ENCODE assay signal across 16 cellular contexts in genomic region chr13:40439928-40440327, GRCh38.
DNase-seq lines count a peak whose midpoint lies in the region; TF ChIP-seq lines count a peak whose summit lies in the region.
"Had no signal": no experiment of that assay in that cellular context is flagged by ENCODE, and none has a peak within 500 bp of the region (broad histone marks: within the 10 kb centered on the region; RNA-seq: fewer than 3 reads in every experiment).

No MANE protein-coding gene starts in this region.

- DNase-seq in esophagus muscularis mucosa (ENCODE audit: extremely low spot score) (no peak), NCI-H69 (lab: John Stamatoyannopoulos, UW) (no peak), pons (ENCODE audit: low spot score) (no peak), SKM-1 treated with dmso at 0.1 percent for 144 hours (lab: John Stamatoyannopoulos, UW; ENCODE audit: unreplicated experiment) (no peak), NCI-H1694 (lab: John Stamatoyannopoulos, UW) (no peak)
- DNase-seq: activated naive CD4-positive, alpha-beta T cell; caudate nucleus; hippocampal formation; NCI-H1436 treated with DMSO at 0.1 percent for 48 hours; NCI-H774; SIG-M5 had no signal

- H3K4me1 ChIP-seq in OCI-LY1 (ENCODE audit: insufficient read depth, low read length, severe bottlenecking) (peaks cover 86% of the 10 kb centered on the region), esophagus muscularis mucosa (peaks cover 44 to 54% (median 51%) of the 10 kb centered on the region in 4 donors), muscle layer of colon (ENCODE audit: insufficient read depth, low read length) (peaks cover 45% of the 10 kb centered on the region), subcutaneous abdominal adipose tissue (ENCODE audit: control insufficient read depth in 5 of 5, insufficient read depth in 5 of 5, low read length in 5 of 5) (peaks cover 18 to 67% (median 60%) of the 10 kb centered on the region in 5 donors)

- intact Hi-C loops in esophagus muscularis mucosa (cut with DNase I), result no loop called here

- no peaks in the 10 kb centered on the region for H3K36me3 ChIP-seq in OCI-LY1 (ENCODE audit: insufficient read depth, low read length)
- H3K36me3 ChIP-seq in esophagus muscularis mucosa, result no peaks in the 10 kb centered on the region
- no peaks in the 10 kb centered on the region for H3K36me3 ChIP-seq in muscle layer of colon (ENCODE audit: insufficient read depth, low read length)
- H3K36me3 ChIP-seq in subcutaneous abdominal adipose tissue (ENCODE audit: control insufficient read depth in 5 of 5, insufficient read depth in 5 of 5, low read length in 5 of 5), result no peaks in the 10 kb centered on the region
- H3K36me3 ChIP-seq: neutrophil had no signal

- H3K4me2 ChIP-seq in OCI-LY1 (ENCODE audit: low read length), result peak overlapping the region; percentile 46; the same call in 1 of the 2 replicates

- H3K9ac ChIP-seq in OCI-LY1 (ENCODE audit: low read length) (peak overlapping the region; percentile 41; the same call in 1 of the 2 replicates), muscle layer of colon (ENCODE audit: low read length) (no peak overlapping the region), subcutaneous abdominal adipose tissue (ENCODE audit: low read length in 5 of 5) (peak overlapping the region in 4 of 5 donors; percentile 28 to 71 (median 52))

- H3K4me3 ChIP-seq in OCI-LY1 (ENCODE audit: low read depth, low read length, poor library complexity, severe bottlenecking) (no peak overlapping the region), esophagus muscularis mucosa (no peak overlapping the region), muscle layer of colon (ENCODE audit: low read depth in 1 of 2, low read length in 2 of 2) (peak overlapping the region in 1 of 2 donors; percentile 35), subcutaneous abdominal adipose tissue (ENCODE audit: low read depth in 1 of 5, low read length in 5 of 5) (peak overlapping the region in 2 of 5 donors; percentile 25 to 38)
- H3K4me3 ChIP-seq: lung had no signal

- no peaks in the 10 kb centered on the region for H3K27me3 ChIP-seq in OCI-LY1 (ENCODE audit: insufficient read depth, low read length)
- H3K27me3 ChIP-seq in esophagus muscularis mucosa, result no peaks in the 10 kb centered on the region
- no peaks in the 10 kb centered on the region for H3K27me3 ChIP-seq in muscle layer of colon (ENCODE audit: control insufficient read depth in 1 of 2, insufficient read depth in 2 of 2, low read length in 2 of 2)
- no peaks in the 10 kb centered on the region for H3K27me3 ChIP-seq in subcutaneous abdominal adipose tissue (ENCODE audit: control insufficient read depth in 5 of 5, insufficient read depth in 4 of 5, low read length in 5 of 5)
- H3K27me3 ChIP-seq: neutrophil had no signal

- no peak for TF ChIP-seq POLR2A in esophagus muscularis mucosa (IDR thresholded peaks at IDR 0.05; ENCODE audit: low read depth)

- no peaks in the 10 kb centered on the region for H4K20me1 ChIP-seq in OCI-LY1 (ENCODE audit: insufficient read depth, low read length)

- no peak for TF ChIP-seq EP300 in esophagus muscularis mucosa (IDR thresholded peaks at IDR 0.05)

- no peak overlapping the region for H2AFZ ChIP-seq in OCI-LY1 (ENCODE audit: low read length)

- H3K79me2 ChIP-seq in OCI-LY1 (ENCODE audit: insufficient read depth, low read length), result no peaks in the 10 kb centered on the region

- H3K27ac ChIP-seq in OCI-LY1 (ENCODE audit: low read depth, low read length, poor library complexity, severe bottlenecking) (peak overlapping the region; percentile 96), esophagus muscularis mucosa (replicated peaks in 1 of 4) (peak overlapping the region; percentile 75 to 79 (median 76)), muscle layer of colon (ENCODE audit: low read depth, low read length) (peak overlapping the region; percentile 79), subcutaneous abdominal adipose tissue (ENCODE audit: low read depth, low read length) (peak overlapping the region; percentile 94)
- H3K27ac ChIP-seq: neutrophil had no signal

- H3K9me3 ChIP-seq in OCI-LY1 (ENCODE audit: low read length) (no peaks in the 10 kb centered on the region), esophagus muscularis mucosa (no peaks in the 10 kb centered on the region), muscle layer of colon (ENCODE audit: low read length) (no peaks in the 10 kb centered on the region), subcutaneous abdominal adipose tissue (ENCODE audit: control insufficient read depth in 5 of 5, low read length in 5 of 5) (no peaks in the 10 kb centered on the region)
- H3K9me3 ChIP-seq: neutrophil had no signal

- H3F3A ChIP-seq in OCI-LY1 (ENCODE audit: insufficient read depth, low read length), result no peaks in the 10 kb centered on the region

- TF ChIP-seq CTCF in OCI-LY1 (IDR thresholded peaks at IDR 0.05; ENCODE audit: low read length), result peak; percentile 9; the same call in 1 of the 2 replicates
- TF ChIP-seq CTCF in esophagus muscularis mucosa (IDR thresholded peaks at IDR 0.05), result no peak

- no peaks in the 10 kb centered on the region for H3K9me2 ChIP-seq in OCI-LY1 (ENCODE audit: low read depth, low read length)
